In the genomic region with DNA sequence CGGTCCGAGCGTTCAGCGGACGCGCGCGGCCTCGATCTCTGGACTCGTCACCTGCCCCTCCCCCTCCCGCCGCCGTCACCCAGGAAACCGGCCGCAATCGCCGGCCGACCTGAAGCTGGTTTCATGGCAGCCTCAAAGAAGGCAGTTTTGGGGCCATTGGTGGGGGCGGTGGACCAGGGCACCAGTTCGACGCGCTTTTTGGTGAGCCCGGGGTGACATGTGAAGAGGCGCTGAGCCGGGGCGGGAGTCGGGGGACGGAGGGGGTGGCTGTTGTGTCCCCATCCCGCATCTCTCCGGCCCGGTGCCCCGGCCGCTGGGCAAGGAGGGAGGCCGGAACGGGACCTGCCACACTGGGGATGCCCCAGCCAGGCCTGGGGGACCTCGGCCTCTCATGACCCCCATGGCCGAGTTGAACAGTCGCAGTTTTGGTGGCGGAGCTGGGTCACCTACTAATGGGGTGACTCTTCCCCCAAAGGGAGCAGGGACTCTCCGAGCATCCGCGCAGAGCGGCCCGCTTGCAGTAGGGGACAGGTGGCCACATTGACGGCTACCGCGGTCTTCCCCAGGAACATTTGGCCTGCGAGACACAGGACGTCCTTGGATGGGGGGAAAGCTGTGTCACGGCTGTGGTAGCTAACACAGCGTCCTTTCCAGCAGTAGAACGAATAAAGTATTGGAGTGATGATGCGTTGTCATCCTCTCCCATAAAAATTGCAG, we compare ENCODE assay signal across 8 cellular contexts. TPM values are rescaled to one million over a fixed set of nuclear protein-coding genes. Genes with fewer than 3 reads are reported as not detected.
DNase-seq lines count a peak whose midpoint lies in the region; ATAC-seq and TF ChIP-seq lines count a peak whose summit lies in the region.

Gene GK (plus strand): TSS at position 9 of the 717 bp plus-strand sequence. CDS start 115 bp downstream, at position 124.

- intact Hi-C loops in CD14-positive monocyte (cut with micrococcal nuclease): loop anchor here (10.0 kb wide), 2 partner anchors 79 to 89 kb away; partner anchors contain the start of gene TASL (in 1 of the 2)
- intact Hi-C loops in naive thymus-derived CD4-positive, alpha-beta T cell (cut with micrococcal nuclease): loop anchor here (1.0 to 5.0 kb wide), 6 partner anchors 19 to 236 kb away; partner anchors contain the start of genes TAB3 (in 2 of the 2) and TASL (in 1 of the 2)

- H3K27ac Mint-ChIP-seq in CD14-positive monocyte: peak within 1 kb of the TSS; percentile 95 to 99 (median 98)
- H3K27ac Mint-ChIP-seq in naive thymus-derived CD4-positive, alpha-beta T cell: peak within 1 kb of the TSS; percentile 86 to 98 (median 90)

- H3K4me3 Mint-ChIP-seq in CD14-positive monocyte: peak within 1 kb of the TSS; percentile 90 to 91
- H3K4me3 Mint-ChIP-seq in naive thymus-derived CD4-positive, alpha-beta T cell: peak within 1 kb of the TSS; percentile 71 to 95 (median 90)

- H3K27me3 Mint-ChIP-seq in CD14-positive monocyte (ENCODE audit: low read depth in 3 of 3): peaks cover 0 to 29% (median 0%) of the 10 kb centered on the region in 3 donors
- no peaks in the 10 kb centered on the region for H3K27me3 Mint-ChIP-seq in naive thymus-derived CD4-positive, alpha-beta T cell

- peaks cover 3 to 4% of the 10 kb centered on the region in 2 donors for H3K36me3 Mint-ChIP-seq in CD14-positive monocyte
- peaks cover 0 to 13% (median 0%) of the 10 kb centered on the region in 5 donors for H3K36me3 Mint-ChIP-seq in naive thymus-derived CD4-positive, alpha-beta T cell

- peak; percentile 8 for ATAC-seq in GM19351 (IDR thresholded peaks at IDR 0.05; ENCODE audit: unreplicated experiment)
- peak; percentile 17 for ATAC-seq in HG03439 (IDR thresholded peaks at IDR 0.05; ENCODE audit: unreplicated experiment)
- peak; percentile 1 for ATAC-seq in naive thymus-derived CD4-positive, alpha-beta T cell

- no peaks in the 10 kb centered on the region for H3K36me3 ChIP-seq in esophagus (ENCODE audit: control insufficient read depth in 2 of 2, insufficient read depth in 2 of 2, low read length in 1 of 2)
- H3K36me3 ChIP-seq in naive thymus-derived CD4-positive, alpha-beta T cell (ENCODE audit: control insufficient read depth in 2 of 3, insufficient read depth in 3 of 3, low read length in 3 of 3): peaks cover 0 to 5% (median 0%) of the 10 kb centered on the region in 3 experiments

- peak within 1 kb of the TSS; percentile 52 to 66 for H3K4me3 ChIP-seq in esophagus (ENCODE audit: low read depth in 1 of 2, low read length in 2 of 2)
- H3K4me3 ChIP-seq in naive thymus-derived CD4-positive, alpha-beta T cell (ENCODE audit: low read length): peak within 1 kb of the TSS; percentile 88

- TF ChIP-seq CTCF in CD14-positive monocyte (IDR thresholded peaks at IDR 0.05) (no peak), VCaP (conservative IDR thresholded peaks at IDR 0.05) (no peak)

- peak within 1 kb of the TSS; percentile 62 for H3K27ac ChIP-seq in VCaP
- peak within 1 kb of the TSS; percentile 79 to 91 for H3K27ac ChIP-seq in esophagus (ENCODE audit: low read depth in 2 of 2, low read length in 1 of 2)
- H3K27ac ChIP-seq in naive thymus-derived CD4-positive, alpha-beta T cell (ENCODE audit: low read depth, low read length): peak within 1 kb of the TSS; percentile 80

- H3K9me3 Mint-ChIP-seq in CD14-positive monocyte: peaks cover 0 to 12% (median 3%) of the 10 kb centered on the region in 7 donors
- no peaks in the 10 kb centered on the region for H3K9me3 Mint-ChIP-seq in naive thymus-derived CD4-positive, alpha-beta T cell

- H3K4me1 Mint-ChIP-seq in CD14-positive monocyte: peaks cover 42% of the 10 kb centered on the region
- peaks cover 0 to 51% (median 16%) of the 10 kb centered on the region in 7 donors for H3K4me1 Mint-ChIP-seq in naive thymus-derived CD4-positive, alpha-beta T cell

- DNase-seq in CD14-positive monocyte (ENCODE audit: low spot score) (no peak), foreskin melanocyte (no peak), inferior parietal cortex (ENCODE audit: extremely low spot score) (no peak)
- DNase-seq in naive thymus-derived CD4-positive, alpha-beta T cell: peak in 3 of 9 donors; percentile 9 to 11 (median 10)

- H3K27me3 ChIP-seq in esophagus (ENCODE audit: control insufficient read depth in 1 of 2, insufficient read depth in 2 of 2, low read length in 2 of 2): no peaks in the 10 kb centered on the region
- H3K27me3 ChIP-seq in naive thymus-derived CD4-positive, alpha-beta T cell (ENCODE audit: control insufficient read depth in 2 of 2, insufficient read depth in 2 of 2, low read length in 2 of 2): no peaks in the 10 kb centered on the region

- CTCF ChIA-PET in naive thymus-derived CD4-positive, alpha-beta T cell (lab: Charles Lee): no interaction called here

- H3K9me3 ChIP-seq in esophagus (ENCODE audit: control insufficient read depth in 2 of 2, insufficient read depth in 1 of 2, low read depth in 1 of 2, low read length in 1 of 2): no peaks in the 10 kb centered on the region
- H3K9me3 ChIP-seq in naive thymus-derived CD4-positive, alpha-beta T cell (ENCODE audit: control insufficient read depth in 2 of 3, low read length in 3 of 3): no peaks in the 10 kb centered on the region

- H3K4me1 ChIP-seq in esophagus (ENCODE audit: control insufficient read depth in 2 of 2, insufficient read depth in 2 of 2, low read length in 1 of 2): peaks cover 0 to 2% of the 10 kb centered on the region in 2 donors
- H3K4me1 ChIP-seq in naive thymus-derived CD4-positive, alpha-beta T cell (ENCODE audit: control insufficient read depth in 2 of 2, insufficient read depth in 2 of 2, low read length in 2 of 2): no peaks in the 10 kb centered on the region

- 1 to 43% methylated on average over 29 to 53 of the region's 53 CpGs for WGBS in esophagus, 2 donors

- POLR2A ChIA-PET in naive thymus-derived CD4-positive, alpha-beta T cell (lab: Charles Lee): no interaction called here

RNA-seq across cellular contexts. Expression of gene GK, which starts in this region (rescaled TPM):
- polyA plus RNA-seq in CD14-positive monocyte (10 to 100 TPM; 41.0 to 51.9 TPM), esophagus (1 to 10 TPM; 3.4 to 6.9 TPM)
- total RNA-seq in naive thymus-derived CD4-positive, alpha-beta T cell: 10 to 100 TPM in 1 of 5 experiments, 1 to 10 TPM in 4; 5.3 to 41.1 (median 7.3) TPM
- 1 to 10 TPM; 4.0 to 5.7 TPM for polyA plus RNA-seq in naive thymus-derived CD4-positive, alpha-beta T cell

Comparison
In these comparisons a context has a peak if more than half of its experiments do, and no peak if none do; other contexts are left out.
1. RNA of gene GK (polyA plus RNA-seq): 41.0 to 51.9 TPM in CD14-positive monocyte; 3.4 to 6.9 TPM in esophagus and 4.0 to 5.7 TPM in naive thymus-derived CD4-positive, alpha-beta T cell; every median in the first group is over 4 times any median in the second.
2. Peak in every context shown above with its lines, with median percentiles within 50 percentile points of each other: ATAC-seq and H3K27ac ChIP-seq.